24 cellular contexts compared by ENCODE assay signal in the genomic region with DNA sequence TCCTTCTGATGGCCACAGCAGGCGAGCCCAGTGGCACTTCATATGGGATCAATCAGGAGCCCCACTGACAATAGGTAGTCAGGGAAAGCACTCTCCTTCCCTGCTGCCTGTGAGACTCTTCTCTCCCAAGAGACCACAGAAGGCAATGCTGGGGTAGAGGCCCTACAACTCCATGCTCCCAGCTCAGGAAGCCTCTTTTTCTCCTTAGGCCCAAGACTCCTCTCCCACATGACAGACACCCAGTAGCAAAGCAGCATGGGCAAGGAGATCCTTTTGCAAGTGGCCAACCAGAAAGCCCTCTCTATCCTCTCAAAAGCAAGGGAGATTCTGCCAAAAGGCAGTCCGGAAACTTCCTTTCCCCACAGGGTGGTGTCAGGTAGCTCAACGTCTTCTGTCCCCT.
"Had no signal": no experiment of that assay in that cellular context is flagged by ENCODE, and none has a peak within 500 bp of the region (broad histone marks: within the 10 kb centered on the region; RNA-seq: fewer than 3 reads in every experiment).

No MANE protein-coding gene starts in this region.

- H3K4me3 ChIP-seq: coronary artery, heart right ventricle, lower lobe of right lung, testis had no signal

- H3K36me3 Mint-ChIP-seq: naive B cell had no signal

- ATAC-seq: activated T-helper 17 cell treated with anti-CD3 and anti-CD28 coated beads, Interleukin-2, amount 50 U/mL, for 72 hours; heart right ventricle; left colon; lower lobe of right lung had no signal

- H3K4me1 ChIP-seq: heart right ventricle, lower lobe of right lung, testis had no signal

- H3K27ac ChIP-seq: coronary artery, heart right ventricle, lower lobe of right lung, testis, WERI-Rb-1 had no signal

- DNase-seq: activated CD4-positive, alpha-beta T cell treated with anti-CD3 and anti-CD28 coated beads for 1 hour; activated CD4-positive, alpha-beta T cell treated with anti-CD3 and anti-CD28 coated beads, Interleukin-2, amount 50 U/mL, for 1 hour; activated CD8-positive, alpha-beta memory T cell treated with anti-CD3 and anti-CD28 coated beads for 24 hours; activated CD8-positive, alpha-beta memory T cell treated with anti-CD3 and anti-CD28 coated beads, Interleukin-2, amount 50 U/mL, for 4 hours; activated T-cell treated with anti-CD3 and anti-CD28 coated beads, Interleukin-2, amount 50 U/mL, for 24 hours; amniotic stem cell; cerebellar nuclear complex; foreskin fibroblast; heart right ventricle; left colon; lower lobe of right lung; naive B cell; retina; stimulated activated CD4-positive, alpha-beta T cell treated with anti-CD3 and anti-CD28 coated beads, Interleukin-4, amount 100 ng/mL, for 1 hour; stimulated activated naive CD4-positive, alpha-beta T cell; testis; trophoblast cell; WERI-Rb-1 had no signal

- H3K9me3 Mint-ChIP-seq: activated T-cell treated with anti-CD3 and anti-CD28 coated beads, Interleukin-2, amount 50 U/mL, for 24 hours; activated T-helper 17 cell treated with anti-CD3 and anti-CD28 coated beads, Interleukin-2, amount 50 U/mL, for 72 hours; naive B cell had no signal

- H3K9me3 ChIP-seq: lower lobe of right lung, testis had no signal

- H3K27me3 Mint-ChIP-seq: activated naive CD8-positive, alpha-beta T cell; activated T-cell treated with anti-CD3 and anti-CD28 coated beads, Interleukin-2, amount 50 U/mL, for 24 hours had no signal

- H3K27ac Mint-ChIP-seq: activated naive CD8-positive, alpha-beta T cell; activated T-cell treated with anti-CD3 and anti-CD28 coated beads, Interleukin-2, amount 50 U/mL, for 24 hours; activated T-helper 17 cell treated with anti-CD3 and anti-CD28 coated beads, Interleukin-2, amount 50 U/mL, for 72 hours; naive B cell had no signal

- FAIRE-seq: bronchial epithelial cell, endometrium, keratinocyte had no signal

- H3K4me1 Mint-ChIP-seq: activated T-helper 17 cell treated with anti-CD3 and anti-CD28 coated beads, Interleukin-2, amount 50 U/mL, for 72 hours; naive B cell had no signal

- H3K4me3 Mint-ChIP-seq: activated naive CD8-positive, alpha-beta T cell; activated T-cell treated with anti-CD3 and anti-CD28 coated beads, Interleukin-2, amount 50 U/mL, for 24 hours; activated T-helper 17 cell treated with anti-CD3 and anti-CD28 coated beads, Interleukin-2, amount 50 U/mL, for 72 hours; naive B cell had no signal

- H3K27me3 ChIP-seq: testis had no signal

- H3K36me3 ChIP-seq: heart right ventricle, lower lobe of right lung, WERI-Rb-1 had no signal
